Comparison of ENCODE assay signal across 8 cellular contexts in the genomic region with DNA sequence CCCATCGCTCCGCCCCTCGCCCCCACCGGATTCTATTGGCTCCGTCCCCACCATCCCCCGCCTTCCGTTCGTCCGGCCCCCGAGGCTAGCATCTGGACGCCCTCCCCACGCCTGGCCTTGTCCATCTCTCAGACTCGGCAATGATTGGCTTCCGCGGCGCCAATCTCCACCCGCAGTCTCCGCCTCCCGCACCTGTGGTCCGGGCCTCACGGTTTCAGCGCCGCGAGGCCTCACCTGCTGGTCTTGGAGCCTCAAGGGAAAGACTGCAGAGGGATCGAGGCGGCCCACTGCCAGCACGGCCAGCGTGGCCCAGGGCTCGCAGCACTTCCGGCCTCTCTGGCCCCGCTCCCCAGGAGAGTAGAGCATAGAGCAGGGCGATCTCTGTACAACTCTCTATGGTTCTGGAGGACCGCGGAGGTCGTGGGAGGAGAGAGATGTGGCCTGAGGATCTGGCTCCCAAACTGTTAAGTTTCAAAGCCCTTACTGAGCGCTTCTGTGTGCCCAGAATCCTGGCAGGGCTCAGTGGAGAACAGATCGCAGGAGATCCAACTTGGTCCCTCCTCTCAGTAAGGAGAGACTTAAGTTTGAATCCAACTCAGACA. TPM values are rescaled to one million over a fixed set of nuclear protein-coding genes. Genes with fewer than 3 reads are reported as not detected.
DNase-seq lines count a peak whose midpoint lies in the region; ATAC-seq and TF ChIP-seq lines count a peak whose summit lies in the region.

A gene (minus strand): TSS at position 329 of the 602 bp plus-strand sequence. CDS start 543 bp downstream, outside the sequence.

- no peaks in the 10 kb centered on the region for H3K27me3 ChIP-seq in adrenal gland

- H3K4me1 Mint-ChIP-seq in HFFc6 (ENCODE audit: low read depth) (peaks cover 65% of the 10 kb centered on the region), progenitor cell of endocrine pancreas (ENCODE audit: low read depth) (peaks cover 19% of the 10 kb centered on the region)

- H3K36me3 ChIP-seq in adrenal gland (replicated peaks in 1 of 2) = peaks cover 0 to 13% of the 10 kb centered on the region in 2 donors

- intact Hi-C loops in adrenal gland (cut with DNase I) (no loop called here), left cardiac atrium (cut with DNase I) (no loop called here)

- ATAC-seq in left cardiac atrium = peak; percentile 85 to 87

- TF ChIP-seq POLR2A in GM10847 (IDR thresholded peaks at IDR 0.05; ENCODE audit: extremely low read depth, insufficient read length) (peak; percentile 81), adrenal gland (IDR thresholded peaks at IDR 0.05) (peak; percentile 69 to 73)

- H3K9me3 ChIP-seq in adrenal gland (replicated peaks in 1 of 3) = no peaks in the 10 kb centered on the region

- TF ChIP-seq CTCF in HFFc6 (IDR thresholded peaks at IDR 0.05) (no peak), adrenal gland (IDR thresholded peaks at IDR 0.05) (no peak), progenitor cell of endocrine pancreas (IDR thresholded peaks at IDR 0.05; ENCODE audit: unreplicated experiment) (no peak)

- in situ Hi-C loops in SK-MEL-5 (cut with HindIII; ENCODE audit: low pct_unique_long_range_greater_than_20kb, low sequenced_read_pairs) = no loop called here

- H3K4me3 ChIP-seq in adrenal gland = peak within 1 kb of the TSS in 3 of 4 donors; percentile 28 to 80 (median 36)

- peaks cover 28 to 39% of the 10 kb centered on the region in 2 donors for H3K4me1 ChIP-seq in adrenal gland (replicated peaks in 1 of 2)

- WGBS in adrenal gland, 4 donors = 0 to 5% (median 0%) methylated on average over 15 to 37 of the region's 37 CpGs

- H3K27ac ChIP-seq in adrenal gland = peak within 1 kb of the TSS; percentile 57 to 98 (median 90)

- H3K27ac Mint-ChIP-seq in HFFc6 (peak within 1 kb of the TSS; percentile 99), progenitor cell of endocrine pancreas (peak within 1 kb of the TSS; percentile 94)

- H3K4me3 Mint-ChIP-seq in HFFc6 (peak within 1 kb of the TSS; percentile 97), progenitor cell of endocrine pancreas (ENCODE audit: low read depth) (peak within 1 kb of the TSS; percentile 75)

- H3K36me3 Mint-ChIP-seq in HFFc6 (ENCODE audit: low read depth) = peaks cover 16% of the 10 kb centered on the region
- peaks cover 4% of the 10 kb centered on the region for H3K36me3 Mint-ChIP-seq in progenitor cell of endocrine pancreas (ENCODE audit: insufficient read depth)

- H3K9me3 Mint-ChIP-seq in HFFc6 = no peaks in the 10 kb centered on the region
- H3K9me3 Mint-ChIP-seq in progenitor cell of endocrine pancreas (ENCODE audit: low read depth) = no peaks in the 10 kb centered on the region

- H3K27me3 Mint-ChIP-seq in HFFc6 (ENCODE audit: insufficient read depth) (peaks cover 9% of the 10 kb centered on the region), progenitor cell of endocrine pancreas (peaks cover 4% of the 10 kb centered on the region)

- DNase-seq in HFFc6 = peak; percentile 92
- peak; percentile 92 for DNase-seq in NAMALWA (ENCODE audit: low spot score)
- peak; percentile 96 for DNase-seq in SK-MEL-5 (ENCODE audit: low read depth, low spot score)
- DNase-seq in adrenal gland = peak in 4 of 7 donors; percentile 97 to 98 (median 98)
- peak; percentile 97 for DNase-seq in left cardiac atrium
- peak; percentile 96 for DNase-seq in progenitor cell of endocrine pancreas (ENCODE audit: low spot score, unreplicated experiment)
- DNase-seq in iPS-NIHi11 (ENCODE audit: low spot score) = no peak

RNA-seq across cellular contexts. Expression of the gene that starts here (rescaled TPM):
- 100 to 1,000 TPM; 106 to 129 (median 117) TPM for total RNA-seq in HFFc6 (2021; fragmentation: NEBNext Ultra II Directional; extraction: Animal tissue kit (Norgen Biotek cat#: 25700))
- total RNA-seq in SK-MEL-5 (2014; rRNA removed; shearing (Covaris generic)) = 125 and 138 TPM in 2 replicates
- polyA plus RNA-seq in SK-MEL-5 (2015; cell fraction: cytosol; rRNA removed) = 104 and 133 TPM in 2 replicates
- polyA plus RNA-seq in SK-MEL-5 (2015; cell fraction: nucleus; rRNA removed) = 81.9 and 96.6 TPM in 2 replicates
- total RNA-seq in adrenal gland = 100 to 1,000 TPM in 2 of 8 donors, 10 to 100 TPM in 6; 63.6 to 107 (median 90.4) TPM
- polyA plus RNA-seq in adrenal gland = 10 to 100 TPM; 62.9 to 89.2 (median 87.0) TPM
- 100 to 1,000 TPM; 105 to 140 TPM for total RNA-seq in left cardiac atrium
- 58.5 and 64.8 TPM in 2 replicates for total RNA-seq in progenitor cell of endocrine pancreas
